ENCODE assay signal across 1 cellular context in genomic region chr20:55471052-55472006, GRCh38.
A peak's percentile ranks its signal among the peaks of the same experiment; 100 is the strongest.
TF ChIP-seq lines count a peak whose summit lies in the region.

No MANE protein-coding gene starts in this region.

TF ChIP-seq in HepG2, 621 proteins besides CTCF, POLR2A, EP300 and RAD21 (continued from another document and continues in another):
- TF ChIP-seq ZNF512B (CRISPR knock-in tag; IDR thresholded peaks at IDR 0.05; ENCODE audit: borderline replicate concordance) (peak; percentile 91; the same call in 1 of the 2 replicates), MAF1 (CRISPR knock-in tag; IDR thresholded peaks at IDR 0.05; ENCODE audit: borderline replicate concordance) (no peak; the same call in 1 of the 2 replicates), ZMYM4 (CRISPR knock-in tag; IDR thresholded peaks at IDR 0.05) (peak; percentile 76), NFKBIZ (CRISPR knock-in tag; IDR thresholded peaks at IDR 0.05) (no peak), ZBTB46 (CRISPR knock-in tag; IDR thresholded peaks at IDR 0.05; ENCODE audit: borderline replicate concordance) (no peak), SIN3A (IDR thresholded peaks at IDR 0.05; ENCODE audit: borderline replicate concordance, low read depth, low read length) (no peak), ATF5 (CRISPR knock-in tag; IDR thresholded peaks at IDR 0.05; ENCODE audit: low read depth) (no peak), ZNF18 (CRISPR knock-in tag; IDR thresholded peaks at IDR 0.05; ENCODE audit: insufficient replicate concordance) (peak; percentile 48), NKX3-1 (CRISPR knock-in tag; IDR thresholded peaks at IDR 0.05) (0 out of 2 replicates have a peak, but pooled peaks have one; percentile 28), HHEX (CRISPR knock-in tag; IDR thresholded peaks at IDR 0.05) (no peak), SNAPC2 (CRISPR knock-in tag; IDR thresholded peaks at IDR 0.05) (no peak), IRF1 (CRISPR knock-in tag; IDR thresholded peaks at IDR 0.05; ENCODE audit: low read depth) (no peak), KDM5B (CRISPR knock-in tag; IDR thresholded peaks at IDR 0.05; ENCODE audit: borderline replicate concordance) (no peak), ZNF354B (CRISPR knock-in tag; IDR thresholded peaks at IDR 0.05) (no peak), NR2F6 (IDR thresholded peaks at IDR 0.05) (no peak), NR2F6 (CRISPR knock-in tag; IDR thresholded peaks at IDR 0.05) (peak; percentile 69), BRCA1 (CRISPR knock-in tag; IDR thresholded peaks at IDR 0.05) (no peak), ZNF570 (CRISPR knock-in tag; IDR thresholded peaks at IDR 0.05; ENCODE audit: borderline replicate concordance) (0 out of 2 replicates have a peak, but pooled peaks have one; percentile 63), PHF5A (CRISPR knock-in tag; IDR thresholded peaks at IDR 0.05; ENCODE audit: low read depth, unreplicated experiment) (no peak), GATAD2A (CRISPR knock-in tag; IDR thresholded peaks at IDR 0.05) (peak; percentile 88), THAP9 (CRISPR knock-in tag; IDR thresholded peaks at IDR 0.05; ENCODE audit: borderline replicate concordance) (no peak), ZNF33A (CRISPR knock-in tag; IDR thresholded peaks at IDR 0.05; ENCODE audit: borderline replicate concordance) (no peak), MIER2 (CRISPR knock-in tag; IDR thresholded peaks at IDR 0.05) (no peak; the same call in 1 of the 2 replicates), RFXAP (CRISPR knock-in tag; IDR thresholded peaks at IDR 0.05; ENCODE audit: borderline replicate concordance) (0 out of 2 replicates have a peak, but pooled peaks have one; percentile 47), LBX2 (CRISPR knock-in tag; IDR thresholded peaks at IDR 0.05; ENCODE audit: borderline replicate concordance) (no peak), GATA4 (IDR thresholded peaks at IDR 0.05; ENCODE audit: borderline replicate concordance, low read depth) (peak; percentile 38; the same call in 1 of the 2 replicates), ZNF713 (CRISPR knock-in tag; IDR thresholded peaks at IDR 0.05) (no peak), POGZ (CRISPR knock-in tag; IDR thresholded peaks at IDR 0.05) (peak; percentile 69), ZBTB20 (CRISPR knock-in tag; IDR thresholded peaks at IDR 0.05; ENCODE audit: borderline replicate concordance, low read depth) (peak; percentile 67; the same call in 1 of the 2 replicates), PLSCR1 (CRISPR knock-in tag; IDR thresholded peaks at IDR 0.05; ENCODE audit: borderline replicate concordance) (no peak), FOXP4 (CRISPR knock-in tag; IDR thresholded peaks at IDR 0.05) (peak; percentile 90), HOXA3 (CRISPR knock-in tag; IDR thresholded peaks at IDR 0.05) (peak; percentile 46; the same call in 1 of the 2 replicates), ZNF558 (CRISPR knock-in tag; IDR thresholded peaks at IDR 0.05; ENCODE audit: borderline replicate concordance) (no peak), NCOA2 (CRISPR knock-in tag; IDR thresholded peaks at IDR 0.05) (peak; percentile 91), ZNF275 (CRISPR knock-in tag; IDR thresholded peaks at IDR 0.05; ENCODE audit: borderline replicate concordance) (no peak), ZBTB1 (CRISPR knock-in tag; IDR thresholded peaks at IDR 0.05; ENCODE audit: borderline replicate concordance) (no peak), ATF4 (CRISPR knock-in tag; IDR thresholded peaks at IDR 0.05) (peak in 1 of 2 experiments; percentile 53; a peak in 2 of 4 replicates), ZNF333 (CRISPR knock-in tag; IDR thresholded peaks at IDR 0.05; ENCODE audit: borderline replicate concordance) (no peak), CENPBD1 (CRISPR knock-in tag; IDR thresholded peaks at IDR 0.05; ENCODE audit: borderline replicate concordance, low read depth) (no peak), ZNF615 (CRISPR knock-in tag; IDR thresholded peaks at IDR 0.05; ENCODE audit: borderline replicate concordance) (no peak), ZNF362 (CRISPR knock-in tag; IDR thresholded peaks at IDR 0.05; ENCODE audit: borderline replicate concordance) (peak; percentile 81)
